Comparison of ENCODE assay signal across 8 cellular contexts in genomic region chr9:134396825-134397224, GRCh38.
DNase-seq lines count a peak whose midpoint lies in the region; ATAC-seq lines count a peak whose summit lies in the region.

No MANE protein-coding gene starts in this region.

- H3K36me3 ChIP-seq in Karpas-422 (ENCODE audit: insufficient read depth, low read length) = no peaks in the 10 kb centered on the region; the same call in 1 of the 2 replicates

- no peak overlapping the region for H2AFZ ChIP-seq in Karpas-422 (ENCODE audit: low read length)

- H4K20me1 ChIP-seq in Karpas-422 (ENCODE audit: insufficient read depth, low read depth, low read length) = no peaks in the 10 kb centered on the region

- peaks cover 6% of the 10 kb centered on the region; the same call in 1 of the 2 replicates for H3K9me3 ChIP-seq in Karpas-422 (ENCODE audit: low read length)

- no peaks in the 10 kb centered on the region for H3K27me3 ChIP-seq in Karpas-422 (ENCODE audit: low read length)

- peaks cover 12% of the 10 kb centered on the region for H3K4me1 ChIP-seq in Karpas-422 (ENCODE audit: low read length)

- intact Hi-C loops in left ventricle myocardium superior (cut with micrococcal nuclease) = no loop called here

- H3K36me3 Mint-ChIP-seq in activated CD8-positive, alpha-beta memory T cell treated with anti-CD3 and anti-CD28 coated beads, Interleukin-2, amount 10 ng/mL, durations not matched to agents 7 days and 5 days = peaks cover 3% of the 10 kb centered on the region
- H3K36me3 Mint-ChIP-seq in stimulated activated naive CD8-positive, alpha-beta T cell treated with anti-CD3 and anti-CD28 coated beads, Interleukin-15, Interleukin-2, amounts not matched to agents 100 ng/mL and 50 ng/mL, for 24 hours (ENCODE audit: low read depth) = peaks cover 5% of the 10 kb centered on the region

- H3K79me2 ChIP-seq in Karpas-422 (ENCODE audit: low read length) = no peaks in the 10 kb centered on the region

- peaks cover 3% of the 10 kb centered on the region for H3K27me3 Mint-ChIP-seq in activated CD8-positive, alpha-beta memory T cell treated with anti-CD3 and anti-CD28 coated beads, Interleukin-2, amount 10 ng/mL, durations not matched to agents 7 days and 5 days
- H3K27me3 Mint-ChIP-seq in stimulated activated naive CD8-positive, alpha-beta T cell treated with anti-CD3 and anti-CD28 coated beads, Interleukin-15, Interleukin-2, amounts not matched to agents 100 ng/mL and 50 ng/mL, for 24 hours = peaks cover 3% of the 10 kb centered on the region

- no peaks in the 10 kb centered on the region for H3K9me2 ChIP-seq in Karpas-422 (replicated peaks; ENCODE audit: insufficient read depth, low read length)

- no peak for ATAC-seq in activated CD8-positive, alpha-beta memory T cell treated with anti-CD3 and anti-CD28 coated beads, Interleukin-2, amount 10 ng/mL, durations not matched to agents 7 days and 5 days
- ATAC-seq in left ventricle myocardium superior (peak; percentile 2), GM21737 (IDR thresholded peaks at IDR 0.05; ENCODE audit: unreplicated experiment) (no peak), GM18519 (IDR thresholded peaks at IDR 0.05; ENCODE audit: low FRiP score, unreplicated experiment) (no peak)

- CTCF ChIA-PET in activated CD8-positive, alpha-beta memory T cell treated with anti-CD3 and anti-CD28 coated beads, Interleukin-2, amount 10 ng/mL, durations not matched to agents 7 days and 5 days (lab: Charles Lee) = interaction anchor here (0.9 to 1.3 kb wide), 4 partner anchors 9 to 53 kb away, joined by 3 to 10 read pairs (median 4); no protein-coding TSS in a partner anchor

- H3K4me3 ChIP-seq in Karpas-422 (ENCODE audit: low read length) = no peak overlapping the region; the same call in 1 of the 2 replicates

- no peak overlapping the region for H3K27ac ChIP-seq in Karpas-422 (ENCODE audit: low read length)

- H3K27ac Mint-ChIP-seq in activated CD8-positive, alpha-beta memory T cell treated with anti-CD3 and anti-CD28 coated beads, Interleukin-2, amount 10 ng/mL, durations not matched to agents 7 days and 5 days = peak overlapping the region; percentile 65
- H3K27ac Mint-ChIP-seq in stimulated activated naive CD8-positive, alpha-beta T cell treated with anti-CD3 and anti-CD28 coated beads, Interleukin-15, Interleukin-2, amounts not matched to agents 100 ng/mL and 50 ng/mL, for 24 hours = peak overlapping the region; percentile 42

- H3K9ac ChIP-seq in Karpas-422 (ENCODE audit: low read length) = peak overlapping the region; percentile 37; the same call in 1 of the 2 replicates

- peak overlapping the region; percentile 35 for H3K4me3 Mint-ChIP-seq in activated CD8-positive, alpha-beta memory T cell treated with anti-CD3 and anti-CD28 coated beads, Interleukin-2, amount 10 ng/mL, durations not matched to agents 7 days and 5 days
- peak overlapping the region; percentile 69 for H3K4me3 Mint-ChIP-seq in stimulated activated naive CD8-positive, alpha-beta T cell treated with anti-CD3 and anti-CD28 coated beads, Interleukin-15, Interleukin-2, amounts not matched to agents 100 ng/mL and 50 ng/mL, for 24 hours

- H3K4me1 Mint-ChIP-seq in activated CD8-positive, alpha-beta memory T cell treated with anti-CD3 and anti-CD28 coated beads, Interleukin-2, amount 10 ng/mL, durations not matched to agents 7 days and 5 days = peaks cover 41% of the 10 kb centered on the region
- peaks cover 59% of the 10 kb centered on the region for H3K4me1 Mint-ChIP-seq in stimulated activated naive CD8-positive, alpha-beta T cell treated with anti-CD3 and anti-CD28 coated beads, Interleukin-15, Interleukin-2, amounts not matched to agents 100 ng/mL and 50 ng/mL, for 24 hours (ENCODE audit: low read depth)

- H3K9me3 Mint-ChIP-seq in activated CD8-positive, alpha-beta memory T cell treated with anti-CD3 and anti-CD28 coated beads, Interleukin-2, amount 10 ng/mL, durations not matched to agents 7 days and 5 days (ENCODE audit: low read depth) = peaks cover 7% of the 10 kb centered on the region
- peaks cover 5% of the 10 kb centered on the region for H3K9me3 Mint-ChIP-seq in stimulated activated naive CD8-positive, alpha-beta T cell treated with anti-CD3 and anti-CD28 coated beads, Interleukin-15, Interleukin-2, amounts not matched to agents 100 ng/mL and 50 ng/mL, for 24 hours

- no peak for DNase-seq in Karpas-422
- peak; percentile 66 for DNase-seq in activated CD8-positive, alpha-beta memory T cell treated with anti-CD3 and anti-CD28 coated beads, Interleukin-2, amount 10 ng/mL, durations not matched to agents 7 days and 5 days
- no peak for DNase-seq in left ventricle myocardium superior
- no peak for DNase-seq in HUDEP-2 (lab: John Stamatoyannopoulos, UW; ENCODE audit: unreplicated experiment in 76 of 76)
- DNase-seq in GM19240 (ENCODE audit: insufficient read length, low spot score) = no peak

- H3K4me2 ChIP-seq in Karpas-422 (ENCODE audit: low read depth, low read length, poor library complexity, severe bottlenecking) = no peak overlapping the region
